In genomic region chr2:122028371-122029102, GRCh38 we compare ENCODE assay signal across 13 cellular contexts.
DNase-seq lines count a peak whose midpoint lies in the region; ATAC-seq and TF ChIP-seq lines count a peak whose summit lies in the region.
"Had no signal": no experiment of that assay in that cellular context is flagged by ENCODE, and none has a peak within 500 bp of the region (broad histone marks: within the 10 kb centered on the region; RNA-seq: fewer than 3 reads in every experiment).

No MANE protein-coding gene starts in this region.

- peak overlapping the region; percentile 72 for H3K27ac Mint-ChIP-seq in chondrocyte (ENCODE audit: unreplicated experiment)
- H3K27ac Mint-ChIP-seq: activated naive CD8-positive, alpha-beta T cell treated with anti-CD3 and anti-CD28 coated beads, Interleukin-2, amount 10 ng/mL, durations not matched to agents 7 days and 5 days; T-helper 1 cell treated with Interleukin-12 subunit alpha and Interleukin-12 subunit beta and Interleukin-4 antibody, amounts not matched to agents 30 μg/mL and 1 μg/mL, for 36 hours had no signal

- peaks cover 28% of the 10 kb centered on the region for H3K4me1 Mint-ChIP-seq in chondrocyte (ENCODE audit: low read depth)

- H3K27me3 ChIP-seq in lung (ENCODE audit: control insufficient read depth, insufficient read depth) (no peaks in the 10 kb centered on the region), tibial artery (no peaks in the 10 kb centered on the region)

- no peak overlapping the region for H3K4me3 Mint-ChIP-seq in chondrocyte (ENCODE audit: unreplicated experiment)
- H3K4me3 Mint-ChIP-seq: activated naive CD8-positive, alpha-beta T cell treated with anti-CD3 and anti-CD28 coated beads, Interleukin-2, amount 10 ng/mL, durations not matched to agents 7 days and 5 days; T-helper 1 cell treated with Interleukin-12 subunit alpha and Interleukin-12 subunit beta and Interleukin-4 antibody, amounts not matched to agents 30 μg/mL and 1 μg/mL, for 36 hours had no signal

- intact Hi-C loops in tibial artery (cut with DNase I; ENCODE audit: low total_unique reads): no loop called here

- ATAC-seq in lung (ENCODE audit: insufficient read depth, low FRiP score) (peak; percentile 59), GM18870 (IDR thresholded peaks at IDR 0.05; ENCODE audit: unreplicated experiment) (no peak)

- H3K36me3 ChIP-seq in lung (ENCODE audit: control insufficient read depth in 2 of 2, insufficient read depth in 2 of 2, low read length in 2 of 2) (no peaks in the 10 kb centered on the region), tibial artery (no peaks in the 10 kb centered on the region)

- H3K4me1 ChIP-seq in lung (ENCODE audit: control insufficient read depth in 2 of 2, insufficient read depth in 2 of 2, low read length in 2 of 2) (peaks cover 0 to 5% of the 10 kb centered on the region in 2 donors), tibial artery (peaks cover 0 to 11% (median 0%) of the 10 kb centered on the region in 4 donors)

- H3K36me3 Mint-ChIP-seq in chondrocyte (ENCODE audit: low read depth): peaks cover 2% of the 10 kb centered on the region
- H3K36me3 Mint-ChIP-seq: activated naive CD8-positive, alpha-beta T cell treated with anti-CD3 and anti-CD28 coated beads, Interleukin-2, amount 10 ng/mL, durations not matched to agents 7 days and 5 days had no signal

- peak; percentile 88 for DNase-seq in AG10803 (ENCODE audit: low read depth)
- peak; percentile 32 for DNase-seq in M059J (ENCODE audit: low read depth)
- no peak for DNase-seq in chondrocyte (ENCODE audit: low spot score)
- no peak for DNase-seq in lung (ENCODE audit: low spot score)
- DNase-seq in NCI-H748 (lab: John Stamatoyannopoulos, UW; ENCODE audit: unreplicated experiment): no peak
- DNase-seq in tibial artery: no peak
- no peak for DNase-seq in stimulated activated CD8-positive, alpha-beta memory T cell treated with anti-CD3 and anti-CD28 coated beads, Interleukin-4, amount 100 ng/mL, for 48 hours
- DNase-seq: activated naive CD8-positive, alpha-beta T cell treated with anti-CD3 and anti-CD28 coated beads, Interleukin-2, amount 10 ng/mL, durations not matched to agents 7 days and 5 days; effector CD8-positive, alpha-beta T cell; NCI-H1417; small intestine had no signal

- H3K4me3 ChIP-seq in AG10803 (ENCODE audit: low read length) (no peak overlapping the region), lung (no peak overlapping the region), tibial artery (no peak overlapping the region)

- no peaks in the 10 kb centered on the region for H3K27me3 Mint-ChIP-seq in chondrocyte (ENCODE audit: low read depth)

- H3K27ac ChIP-seq in lung (ENCODE audit: low read depth in 1 of 2, low read length in 1 of 2): no peak overlapping the region
- no peak overlapping the region for H3K27ac ChIP-seq in tibial artery

- H3K9me3 Mint-ChIP-seq in chondrocyte (ENCODE audit: low read depth): no peaks in the 10 kb centered on the region
- H3K9me3 Mint-ChIP-seq: activated naive CD8-positive, alpha-beta T cell treated with anti-CD3 and anti-CD28 coated beads, Interleukin-2, amount 10 ng/mL, durations not matched to agents 7 days and 5 days; T-helper 1 cell treated with Interleukin-12 subunit alpha and Interleukin-12 subunit beta and Interleukin-4 antibody, amounts not matched to agents 30 μg/mL and 1 μg/mL, for 36 hours had no signal

- TF ChIP-seq CTCF in AG10803 (conservative IDR thresholded peaks at IDR 0.05; ENCODE audit: low read length) (no peak), chondrocyte (IDR thresholded peaks at IDR 0.05) (no peak), lung (IDR thresholded peaks at IDR 0.05; ENCODE audit: control extremely low read depth, extremely low read depth) (no peak), tibial artery (IDR thresholded peaks at IDR 0.05) (no peak)

- 54 to 70% methylated on average over 7 of the region's 7 CpGs for WGBS in lung, 2 donors

- no peaks in the 10 kb centered on the region for H3K9me3 ChIP-seq in lung (ENCODE audit: control insufficient read depth in 2 of 2, insufficient read depth in 1 of 2, low read length in 1 of 2)
- no peaks in the 10 kb centered on the region for H3K9me3 ChIP-seq in tibial artery

Comparison
In these comparisons a context has a peak if more than half of its experiments do, and no peak if none do; other contexts are left out.
1. DNase-seq: peak in AG10803 (single experiment) and M059J (single experiment); none in chondrocyte (single experiment), lung (single experiment), NCI-H748 (single experiment), tibial artery (0 of 2) and stimulated activated CD8-positive, alpha-beta memory T cell treated with anti-CD3 and anti-CD28 coated beads, Interleukin-4, amount 100 ng/mL, for 48 hours (single experiment).